In the genomic region with DNA sequence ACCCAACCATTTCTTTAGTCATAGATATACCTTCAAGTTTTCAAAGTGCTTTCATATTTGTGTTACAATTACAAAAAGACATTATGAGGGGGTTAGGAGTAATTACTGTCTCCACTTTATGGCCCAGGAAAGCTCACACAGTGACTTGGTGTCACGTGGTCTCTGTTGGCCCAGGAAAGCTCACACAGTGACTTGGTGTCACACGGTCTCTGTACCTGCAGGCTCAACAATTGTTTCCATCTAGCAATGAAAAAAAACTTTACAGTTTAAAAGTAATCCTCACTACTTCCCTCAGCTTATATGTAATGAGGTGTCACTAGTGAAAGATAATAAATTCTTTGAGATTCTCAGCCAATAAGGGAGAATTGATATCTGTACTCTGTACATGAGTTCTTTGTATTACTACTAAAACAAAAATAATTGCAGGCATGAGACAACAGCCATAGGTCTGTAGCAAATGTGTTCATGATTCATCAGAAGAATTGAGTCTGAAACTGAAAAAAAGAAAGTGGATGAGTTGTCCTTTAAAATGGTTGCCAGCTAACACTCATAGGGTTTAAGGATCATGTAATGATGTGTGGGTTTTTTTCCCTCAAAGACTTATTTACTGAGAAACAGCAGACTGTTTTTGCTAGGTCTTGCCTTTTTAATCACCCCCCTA, we compare ENCODE assay signal across 9 cellular contexts. TPM values are rescaled to one million over a fixed set of nuclear protein-coding genes. Genes with fewer than 3 reads are reported as not detected.
DNase-seq lines count a peak whose midpoint lies in the region; ATAC-seq, FAIRE-seq and TF ChIP-seq lines count a peak whose summit lies in the region.
"Had no signal": no experiment of that assay in that cellular context is flagged by ENCODE, and none has a peak within 500 bp of the region (broad histone marks: within the 10 kb centered on the region; RNA-seq: fewer than 3 reads in every experiment).

No MANE protein-coding gene starts in this region.

- FAIRE-seq in kidney (lab: Jason Lieb, UNC), result no peak

- peak overlapping the region; percentile 95 for H3K27ac Mint-ChIP-seq in activated CD4-positive, alpha-beta memory T cell treated with anti-CD3 and anti-CD28 coated beads for 36 hours

- no peak overlapping the region for H3K4me3 ChIP-seq in kidney (ENCODE audit: low read length in 2 of 2)

- peak overlapping the region; percentile 38 to 62 for H3K27ac ChIP-seq in kidney (ENCODE audit: low read depth in 2 of 2, low read length in 2 of 2)

- H3K9me3 ChIP-seq in kidney (ENCODE audit: control insufficient read depth in 1 of 2, low read length in 2 of 2), result no peaks in the 10 kb centered on the region

- H3K4me3 Mint-ChIP-seq in activated CD4-positive, alpha-beta memory T cell treated with anti-CD3 and anti-CD28 coated beads for 36 hours, result peak overlapping the region; percentile 49
- H3K4me3 Mint-ChIP-seq: neural crest cell had no signal

- CTCF ChIA-PET in activated CD4-positive, alpha-beta memory T cell treated with anti-CD3 and anti-CD28 coated beads for 36 hours (lab: Charles Lee), result interaction anchor here (1.2 to 2.2 kb wide), 4 partner anchors 9 to 119 kb away, joined by 3 to 10 read pairs (median 6); no protein-coding TSS in a partner anchor

- DNase-seq in CD1c-positive myeloid dendritic cell (ENCODE audit: extremely low spot score), result peak; percentile 43
- DNase-seq in activated CD4-positive, alpha-beta memory T cell treated with anti-CD3 and anti-CD28 coated beads for 36 hours, result peak; percentile 73
- DNase-seq in kidney, result no peak
- DNase-seq in OCI-M1 (lab: John Stamatoyannopoulos, UW), result no peak
- DNase-seq in midbrain (lab: John Stamatoyannopoulos, UW), result no peak
- DNase-seq in posterior vena cava (ENCODE audit: low spot score), result no peak
- DNase-seq in LoVo (ENCODE audit: low spot score), result no peak

- H3K27me3 Mint-ChIP-seq in activated CD4-positive, alpha-beta memory T cell treated with anti-CD3 and anti-CD28 coated beads for 36 hours, result no peaks in the 10 kb centered on the region

- peak; percentile 49 for ATAC-seq in GM21786 (IDR thresholded peaks at IDR 0.05; ENCODE audit: unreplicated experiment)

- POLR2A ChIA-PET in activated CD4-positive, alpha-beta memory T cell treated with anti-CD3 and anti-CD28 coated beads for 36 hours (lab: Charles Lee), result interaction anchor here (1.2 to 1.9 kb wide), 6 partner anchors 10 to 181 kb away, joined by 3 to 34 read pairs (median 14); a partner anchor contains a TSS

- peak overlapping the region in 1 of 2 donors; percentile 41 for H3K9ac ChIP-seq in kidney (ENCODE audit: low read length in 2 of 2)

- TF ChIP-seq CTCF in kidney (IDR thresholded peaks at IDR 0.05; ENCODE audit: borderline replicate concordance, extremely low read depth, insufficient read depth), result no peak

- no peaks in the 10 kb centered on the region for H3K9me3 Mint-ChIP-seq in activated CD4-positive, alpha-beta memory T cell treated with anti-CD3 and anti-CD28 coated beads for 36 hours
- H3K9me3 Mint-ChIP-seq: neural crest cell had no signal

- intact Hi-C loops in activated CD4-positive, alpha-beta memory T cell treated with anti-CD3 and anti-CD28 coated beads for 36 hours (cut with micrococcal nuclease), result loop anchor here (1.0 to 5.0 kb wide), 6 partner anchors 11 to 360 kb away; a partner anchor contains a TSS
- intact Hi-C loops in kidney (cut with DNase I), result no loop called here
- intact Hi-C loops in posterior vena cava (cut with DNase I), result no loop called here

- H3K36me3 Mint-ChIP-seq in activated CD4-positive, alpha-beta memory T cell treated with anti-CD3 and anti-CD28 coated beads for 36 hours, result peaks cover 11% of the 10 kb centered on the region

- peaks cover 78% of the 10 kb centered on the region for H3K4me1 Mint-ChIP-seq in activated CD4-positive, alpha-beta memory T cell treated with anti-CD3 and anti-CD28 coated beads for 36 hours (ENCODE audit: low read depth)

- H3K36me3 ChIP-seq in kidney (ENCODE audit: control insufficient read depth in 1 of 2, insufficient read depth in 2 of 2, low read length in 2 of 2), result no peaks in the 10 kb centered on the region

- peaks cover 13 to 38% of the 10 kb centered on the region in 2 donors for H3K4me1 ChIP-seq in kidney (ENCODE audit: control insufficient read depth in 1 of 2, insufficient read depth in 1 of 2, low read depth in 1 of 2, low read length in 2 of 2)

RNA-seq across cellular contexts. Expression of a gene that starts 10.9 kb away (rescaled TPM):
- 100 to 1,000 TPM; 103 to 105 TPM for total RNA-seq in activated CD4-positive, alpha-beta memory T cell treated with anti-CD3 and anti-CD28 coated beads for 36 hours
- total RNA-seq in kidney (132 TPM), posterior vena cava (100 to 1,000 TPM; 123 to 132 TPM)
- polyA plus RNA-seq in kidney (ENCODE audit: insufficient read depth, low read depth, low replicate concordance), result 108 TPM

RNA-seq across cellular contexts. Expression of a gene that starts 35.3 kb away (rescaled TPM):
- total RNA-seq in activated CD4-positive, alpha-beta memory T cell treated with anti-CD3 and anti-CD28 coated beads for 36 hours, result 10 to 100 TPM; 74.8 to 79.1 TPM
- total RNA-seq in kidney, result 105 TPM
- polyA plus RNA-seq in kidney (ENCODE audit: insufficient read depth, low read depth, low replicate concordance), result 138 TPM
- total RNA-seq in posterior vena cava, result 10 to 100 TPM; 50.3 to 52.5 TPM

RNA-seq across cellular contexts. Expression of a gene that starts 43.6 kb away (rescaled TPM):
- 10 to 100 TPM; 84.0 to 87.0 TPM for total RNA-seq in activated CD4-positive, alpha-beta memory T cell treated with anti-CD3 and anti-CD28 coated beads for 36 hours
- total RNA-seq in kidney, result 62.0 TPM
- 83.6 TPM for polyA plus RNA-seq in kidney (ENCODE audit: insufficient read depth, low read depth, low replicate concordance)
- 10 to 100 TPM; 33.9 to 40.2 TPM for total RNA-seq in posterior vena cava

Comparison
In these comparisons a context has a peak if more than half of its experiments do, and no peak if none do; other contexts are left out.
1. DNase-seq: peak in CD1c-positive myeloid dendritic cell (single experiment) and activated CD4-positive, alpha-beta memory T cell treated with anti-CD3 and anti-CD28 coated beads for 36 hours (single experiment); none in kidney (single experiment), OCI-M1 (single experiment), midbrain (single experiment), posterior vena cava (single experiment) and LoVo (single experiment).